Comparison of ENCODE assay signal across 1 cellular context in genomic region chr2:189427872-189428271, GRCh38.
TF ChIP-seq lines count a peak whose summit lies in the region.

No MANE protein-coding gene starts in this region.

TF ChIP-seq in H1, 55 proteins besides CTCF, POLR2A, EP300 and RAD21:
- TF ChIP-seq ASH2L (IDR thresholded peaks at IDR 0.05; ENCODE audit: low read length): no peak
- no peak for TF ChIP-seq POLR2AphosphoS5 (IDR thresholded peaks at IDR 0.05; ENCODE audit: low read depth, low read length)
- no peak for TF ChIP-seq ZNF274 (IDR thresholded peaks at IDR 0.05; ENCODE audit: borderline replicate concordance, extremely low read depth, low read length)
- no peak for TF ChIP-seq NANOG (IDR thresholded peaks at IDR 0.05; ENCODE audit: insufficient read depth, low read depth, low read length, poor library complexity, severe bottlenecking)
- TF ChIP-seq CREB1 (IDR thresholded peaks at IDR 0.05): no peak
- no peak for TF ChIP-seq JUND (IDR thresholded peaks at IDR 0.05; ENCODE audit: low read length)
- no peak for TF ChIP-seq RXRA (IDR thresholded peaks at IDR 0.05; ENCODE audit: insufficient read depth, low read depth, low read length)
- no peak for TF ChIP-seq BACH1 (IDR thresholded peaks at IDR 0.05; ENCODE audit: low read length)
- TF ChIP-seq SRF (IDR thresholded peaks at IDR 0.05; ENCODE audit: low read depth, low read length): no peak
- TF ChIP-seq GTF2F1 (IDR thresholded peaks at IDR 0.05; ENCODE audit: borderline replicate concordance, low read depth, low read length): no peak
- TF ChIP-seq SAP30 (IDR thresholded peaks at IDR 0.05; ENCODE audit: insufficient read depth, insufficient replicate concordance, low read length): no peak
- TF ChIP-seq NRF1 (IDR thresholded peaks at IDR 0.05; ENCODE audit: low read depth, low read length): no peak
- no peak for TF ChIP-seq CBX5 (IDR thresholded peaks at IDR 0.05; ENCODE audit: low read depth, low read length)
- no peak for TF ChIP-seq BCL11A (IDR thresholded peaks at IDR 0.05; ENCODE audit: low read depth in 2 of 2, low read length in 2 of 2)
TF ChIP-seq in H1: peak in this region for 0.
